Comparison of ENCODE assay signal across 10 cellular contexts in genomic region chr14:51547260-51547659, GRCh38.
DNase-seq lines count a peak whose midpoint lies in the region; ATAC-seq, FAIRE-seq and TF ChIP-seq lines count a peak whose summit lies in the region.
"Had no signal": no experiment of that assay in that cellular context is flagged by ENCODE, and none has a peak within 500 bp of the region (broad histone marks: within the 10 kb centered on the region; RNA-seq: fewer than 3 reads in every experiment).

No MANE protein-coding gene starts in this region.

- H3K4me1 ChIP-seq in adipocyte (ENCODE audit: control insufficient read depth, insufficient read depth, low read length) (peaks cover 24% of the 10 kb centered on the region), left ventricle myocardium inferior (peaks cover 5% of the 10 kb centered on the region), skeletal muscle tissue (ENCODE audit: control insufficient read depth in 3 of 3, insufficient read depth in 3 of 3, low read length in 3 of 3) (peaks cover 4 to 10% (median 4%) of the 10 kb centered on the region in 3 donors)

- TF ChIP-seq POLR2A in H54 (IDR thresholded peaks at IDR 0.05; ENCODE audit: low read depth, low read length) = no peak

- H3K9ac ChIP-seq in adipocyte (ENCODE audit: low read length) = no peak overlapping the region
- no peak overlapping the region for H3K9ac ChIP-seq in skeletal muscle tissue (ENCODE audit: low read depth in 1 of 3, low read length in 3 of 3)

- FAIRE-seq in H54 (lab: Jason Lieb, UNC) = peak; percentile 99
- FAIRE-seq: colon had no signal

- no peak for TF ChIP-seq CTCF in left ventricle myocardium inferior (IDR thresholded peaks at IDR 0.05; ENCODE audit: borderline replicate concordance)

- intact Hi-C loops in left ventricle myocardium inferior (cut with micrococcal nuclease) = no loop called here

- no peaks in the 10 kb centered on the region for H3K36me3 ChIP-seq in adipocyte (ENCODE audit: control insufficient read depth, insufficient read depth, low read length, severe bottlenecking)
- H3K36me3 ChIP-seq in left ventricle myocardium inferior = no peaks in the 10 kb centered on the region
- H3K36me3 ChIP-seq in skeletal muscle tissue (ENCODE audit: control insufficient read depth in 3 of 3, insufficient read depth in 3 of 3, low read length in 3 of 3) = no peaks in the 10 kb centered on the region

- peak overlapping the region; percentile 39 for H3K27ac ChIP-seq in left ventricle myocardium inferior (replicated peaks)
- H3K27ac ChIP-seq in skeletal muscle tissue (ENCODE audit: low read depth, low read length) = peak overlapping the region; percentile 32

- H3K27me3 ChIP-seq in adipocyte (replicated peaks; ENCODE audit: control insufficient read depth, insufficient read depth, low read length) (no peaks in the 10 kb centered on the region), left ventricle myocardium inferior (ENCODE audit: low read depth) (no peaks in the 10 kb centered on the region), skeletal muscle tissue (ENCODE audit: control insufficient read depth in 3 of 3, insufficient read depth in 3 of 3, low read length in 3 of 3) (no peaks in the 10 kb centered on the region)

- H3K4me3 ChIP-seq in adipocyte (ENCODE audit: low read length) = no peak overlapping the region
- H3K4me3 ChIP-seq in left ventricle myocardium inferior = no peak overlapping the region
- no peak overlapping the region for H3K4me3 ChIP-seq in skeletal muscle tissue (ENCODE audit: low read length in 3 of 3)

- H3K9me3 ChIP-seq in adipocyte (ENCODE audit: control insufficient read depth, low read length) (no peaks in the 10 kb centered on the region), left ventricle myocardium inferior (replicated peaks) (no peaks in the 10 kb centered on the region), skeletal muscle tissue (ENCODE audit: control insufficient read depth in 3 of 3, low read length in 3 of 3) (no peaks in the 10 kb centered on the region)

- DNase-seq in H54 (ENCODE audit: insufficient read length, low spot score) = peak; percentile 6
- DNase-seq in adipocyte (ENCODE audit: low read depth) = peak; percentile 97
- DNase-seq in left ventricle myocardium inferior = no peak
- DNase-seq in NCI-H187 (lab: John Stamatoyannopoulos, UW) = no peak
- DNase-seq in NK-92 (lab: John Stamatoyannopoulos, UW; ENCODE audit: unreplicated experiment) = no peak
- DNase-seq: T-helper 2 cell had no signal

- no peak for ATAC-seq in HG03457 (IDR thresholded peaks at IDR 0.05; ENCODE audit: unreplicated experiment)
- ATAC-seq in GM19452 (IDR thresholded peaks at IDR 0.05; ENCODE audit: unreplicated experiment) = no peak

Comparison
In these comparisons a context has a peak if more than half of its experiments do, and no peak if none do; other contexts are left out.
1. DNase-seq: peak in H54 (single experiment) and adipocyte (single experiment); none in left ventricle myocardium inferior (single experiment), NCI-H187 (0 of 2) and NK-92 (single experiment).